In genomic region chr9:5843450-5844249, GRCh38 we compare ENCODE assay signal across 1 cellular context.
TF ChIP-seq lines count a peak whose summit lies in the region.

No MANE protein-coding gene starts in this region.

TF ChIP-seq in HepG2, 621 proteins besides CTCF, POLR2A, EP300 and RAD21 (continued from another document and continues in another):
- no peak for TF ChIP-seq DBP (CRISPR knock-in tag; IDR thresholded peaks at IDR 0.05; ENCODE audit: not compliant biosample characterization)
- TF ChIP-seq ZNF782 (CRISPR knock-in tag; IDR thresholded peaks at IDR 0.05; ENCODE audit: borderline replicate concordance) = no peak
- TF ChIP-seq NFE2L2 (IDR thresholded peaks at IDR 0.05; ENCODE audit: low read length) = no peak
- no peak for TF ChIP-seq ZNF235 (CRISPR knock-in tag; IDR thresholded peaks at IDR 0.05; ENCODE audit: borderline replicate concordance)
- no peak for TF ChIP-seq TOE1 (CRISPR knock-in tag; IDR thresholded peaks at IDR 0.05)
- no peak for TF ChIP-seq PBX2 (CRISPR knock-in tag; IDR thresholded peaks at IDR 0.05)
- TF ChIP-seq TOPORS (CRISPR knock-in tag; IDR thresholded peaks at IDR 0.05) = no peak
- no peak for TF ChIP-seq TEAD2 (CRISPR knock-in tag; IDR thresholded peaks at IDR 0.05)
- peak; percentile 62 for TF ChIP-seq ETV5 (CRISPR knock-in tag; IDR thresholded peaks at IDR 0.05; ENCODE audit: borderline replicate concordance)
- TF ChIP-seq RFX1 (IDR thresholded peaks at IDR 0.05) = no peak
- TF ChIP-seq ZNF512 (CRISPR knock-in tag; IDR thresholded peaks at IDR 0.05) = no peak
- no peak for TF ChIP-seq HNRNPLL (IDR thresholded peaks at IDR 0.05; ENCODE audit: low read depth, low read length, poor library complexity, severe bottlenecking)
- no peak for TF ChIP-seq JUND (CRISPR knock-in tag; IDR thresholded peaks at IDR 0.05)
- TF ChIP-seq ZNF558 (CRISPR knock-in tag; IDR thresholded peaks at IDR 0.05; ENCODE audit: borderline replicate concordance) = no peak
- TF ChIP-seq SSRP1 (CRISPR knock-in tag; IDR thresholded peaks at IDR 0.05) = no peak
- TF ChIP-seq RBM22 (optimal IDR thresholded peaks at IDR 0.05; ENCODE audit: low read length) = no peak
- no peak for TF ChIP-seq ZIK1 (CRISPR knock-in tag; IDR thresholded peaks at IDR 0.05; ENCODE audit: borderline replicate concordance, low read depth)
- TF ChIP-seq ATF2 (CRISPR knock-in tag; IDR thresholded peaks at IDR 0.05) = 0 out of 2 replicates have a peak, but pooled peaks have one; percentile 18
- no peak for TF ChIP-seq BCLAF1 (IDR thresholded peaks at IDR 0.05)
- peak; percentile 23; the same call in 1 of the 2 replicates for TF ChIP-seq ZNF788 (CRISPR knock-in tag; IDR thresholded peaks at IDR 0.05; ENCODE audit: borderline replicate concordance)
- no peak for TF ChIP-seq IRX3 (CRISPR knock-in tag; IDR thresholded peaks at IDR 0.05; ENCODE audit: borderline replicate concordance, low read depth)
- no peak for TF ChIP-seq NR2F2 (IDR thresholded peaks at IDR 0.05; ENCODE audit: borderline replicate concordance, low read depth)
- peak; percentile 51; the same call in 1 of the 2 replicates for TF ChIP-seq SIX4 (CRISPR knock-in tag; IDR thresholded peaks at IDR 0.05)
- no peak for TF ChIP-seq ZFYVE20 (CRISPR knock-in tag; IDR thresholded peaks at IDR 0.05; ENCODE audit: borderline replicate concordance, low read depth)
- no peak; the same call in 1 of the 2 replicates for TF ChIP-seq ZBTB43 (CRISPR knock-in tag; conservative IDR thresholded peaks at IDR 0.05)
- TF ChIP-seq ZNF407 (CRISPR knock-in tag; IDR thresholded peaks at IDR 0.05; ENCODE audit: not compliant biosample characterization) = no peak
- TF ChIP-seq ZNF138 (CRISPR knock-in tag; IDR thresholded peaks at IDR 0.05; ENCODE audit: low read depth) = no peak
- no peak for TF ChIP-seq MIER3 (CRISPR knock-in tag; IDR thresholded peaks at IDR 0.05; ENCODE audit: borderline replicate concordance)
- TF ChIP-seq ZNF543 (CRISPR knock-in tag; IDR thresholded peaks at IDR 0.05) = no peak
- TF ChIP-seq AFF4 (CRISPR knock-in tag; IDR thresholded peaks at IDR 0.05) = no peak
- TF ChIP-seq RELA (CRISPR knock-in tag; IDR thresholded peaks at IDR 0.05) = no peak
- no peak for TF ChIP-seq ZNF747 (CRISPR knock-in tag; IDR thresholded peaks at IDR 0.05; ENCODE audit: borderline replicate concordance)
- TF ChIP-seq CHCHD3 (CRISPR knock-in tag; IDR thresholded peaks at IDR 0.05) = no peak
- no peak for TF ChIP-seq ZNF713 (CRISPR knock-in tag; IDR thresholded peaks at IDR 0.05)
- no peak for TF ChIP-seq ZNF768 (CRISPR knock-in tag; IDR thresholded peaks at IDR 0.05)
- no peak for TF ChIP-seq ZNF674 (CRISPR knock-in tag; IDR thresholded peaks at IDR 0.05; ENCODE audit: low read depth)
- TF ChIP-seq PAF1 (CRISPR knock-in tag; IDR thresholded peaks at IDR 0.05) = no peak
- no peak for TF ChIP-seq ZNF552 (CRISPR knock-in tag; IDR thresholded peaks at IDR 0.05; ENCODE audit: borderline replicate concordance)
- peak; percentile 40; the same call in 1 of the 2 replicates for TF ChIP-seq DRAP1 (CRISPR knock-in tag; IDR thresholded peaks at IDR 0.05)
- no peak for TF ChIP-seq NCOR1 (IDR thresholded peaks at IDR 0.05; ENCODE audit: borderline replicate concordance, low read length)
